ENCODE assay signal across 8 cellular contexts in genomic region chr22:20494978-20495860, GRCh38. TPM values are rescaled to one million over a fixed set of nuclear protein-coding genes. Genes with fewer than 3 reads are reported as not detected.
DNase-seq lines count a peak whose midpoint lies in the region; ATAC-seq, FAIRE-seq and TF ChIP-seq lines count a peak whose summit lies in the region.

TSS of gene KLHL22 (minus strand) at chr22:20495795. CDS start at chr22:20489211, 6,584 bp downstream.

- TF ChIP-seq POLR2A in H54 (IDR thresholded peaks at IDR 0.05; ENCODE audit: low read depth, low read length) (peak; percentile 59; the same call in 1 of the 2 replicates), uterus (IDR thresholded peaks at IDR 0.05) (no peak)

- H2AFZ ChIP-seq in Karpas-422 (ENCODE audit: low read length): peak within 1 kb of the TSS; percentile 77

- no peaks in the 10 kb centered on the region for H3K9me3 Mint-ChIP-seq in activated CD8-positive, alpha-beta memory T cell treated with anti-CD3 and anti-CD28 coated beads, Interleukin-2, amount 10 ng/mL, durations not matched to agents 7 days and 5 days (ENCODE audit: low read depth)
- no peaks in the 10 kb centered on the region for H3K9me3 Mint-ChIP-seq in naive thymus-derived CD8-positive, alpha-beta T cell

- peak within 1 kb of the TSS; percentile 78 for H3K4me2 ChIP-seq in Karpas-422 (ENCODE audit: low read depth, low read length, poor library complexity, severe bottlenecking)

- intact Hi-C loops in uterus (cut with DNase I; ENCODE audit: low total_unique reads): loop anchor here (10.0 kb wide), 1 partner anchor 60 kb away; the partner anchor contains the start of gene SCARF2

- H3K27me3 Mint-ChIP-seq in activated CD8-positive, alpha-beta memory T cell treated with anti-CD3 and anti-CD28 coated beads, Interleukin-2, amount 10 ng/mL, durations not matched to agents 7 days and 5 days: no peaks in the 10 kb centered on the region
- H3K27me3 Mint-ChIP-seq in naive thymus-derived CD8-positive, alpha-beta T cell: no peaks in the 10 kb centered on the region

- H3K9ac ChIP-seq in Karpas-422 (ENCODE audit: low read length): peak within 1 kb of the TSS; percentile 99

- CTCF ChIA-PET in activated CD8-positive, alpha-beta memory T cell treated with anti-CD3 and anti-CD28 coated beads, Interleukin-2, amount 10 ng/mL, durations not matched to agents 7 days and 5 days (lab: Charles Lee): interaction anchor here (1.0 to 2.9 kb wide), 10 partner anchors 11 to 128 kb away, joined by 3 to 13 read pairs (median 4); no protein-coding TSS in a partner anchor

- H3K4me1 Mint-ChIP-seq in activated CD8-positive, alpha-beta memory T cell treated with anti-CD3 and anti-CD28 coated beads, Interleukin-2, amount 10 ng/mL, durations not matched to agents 7 days and 5 days: peaks cover 29% of the 10 kb centered on the region
- H3K4me1 Mint-ChIP-seq in naive thymus-derived CD8-positive, alpha-beta T cell: peaks cover 36 to 61% (median 56%) of the 10 kb centered on the region in 4 donors

- peak within 1 kb of the TSS; percentile 75 for H3K27ac Mint-ChIP-seq in activated CD8-positive, alpha-beta memory T cell treated with anti-CD3 and anti-CD28 coated beads, Interleukin-2, amount 10 ng/mL, durations not matched to agents 7 days and 5 days
- peak within 1 kb of the TSS; percentile 88 to 98 (median 94) for H3K27ac Mint-ChIP-seq in naive thymus-derived CD8-positive, alpha-beta T cell

- no peak for TF ChIP-seq CTCF in uterus (IDR thresholded peaks at IDR 0.05)

- POLR2A ChIA-PET in naive thymus-derived CD8-positive, alpha-beta T cell (lab: Charles Lee): interaction anchor here (0.6 to 5.2 kb wide), 17 partner anchors 12 to 175 kb away, joined by 3 to 65 read pairs (median 4); partner anchors contain the start of genes DGCR6L and MED15

- DNase-seq in NCI-H748 (lab: John Stamatoyannopoulos, UW; ENCODE audit: unreplicated experiment) (peak; percentile 71), NCI-H748 treated with DMSO at 0.1 percent for 48 hours (lab: John Stamatoyannopoulos, UW) (no peak), H54 (ENCODE audit: insufficient read length, low spot score) (peak; percentile 44), Karpas-422 (peak; percentile 74), fibroblast of peridontal ligament (ENCODE audit: extremely low read depth) (peak; percentile 31), uterus (peak in 1 of 2 donors; percentile 34)
- DNase-seq in activated CD8-positive, alpha-beta memory T cell treated with anti-CD3 and anti-CD28 coated beads, Interleukin-2, amount 10 ng/mL, durations not matched to agents 7 days and 5 days: peak; percentile 58
- DNase-seq in naive thymus-derived CD8-positive, alpha-beta T cell: peak in 5 of 10 donors; percentile 7 to 33 (median 22)

- H3K9me2 ChIP-seq in Karpas-422 (replicated peaks; ENCODE audit: insufficient read depth, low read length): no peaks in the 10 kb centered on the region

- peak within 1 kb of the TSS; percentile 85 for H3K4me3 Mint-ChIP-seq in activated CD8-positive, alpha-beta memory T cell treated with anti-CD3 and anti-CD28 coated beads, Interleukin-2, amount 10 ng/mL, durations not matched to agents 7 days and 5 days
- peak within 1 kb of the TSS; percentile 82 to 97 (median 93) for H3K4me3 Mint-ChIP-seq in naive thymus-derived CD8-positive, alpha-beta T cell

- FAIRE-seq in H54 (lab: Jason Lieb, UNC): no peak

- peak; percentile 44 for ATAC-seq in activated CD8-positive, alpha-beta memory T cell treated with anti-CD3 and anti-CD28 coated beads, Interleukin-2, amount 10 ng/mL, durations not matched to agents 7 days and 5 days
- peak; percentile 5 to 7 for ATAC-seq in naive thymus-derived CD8-positive, alpha-beta T cell

- H3K4me3 ChIP-seq in Karpas-422 (ENCODE audit: low read length) (peak within 1 kb of the TSS; percentile 95), uterus (peak within 1 kb of the TSS; percentile 72 to 88)

- H3K27ac ChIP-seq in Karpas-422 (ENCODE audit: low read length): peak within 1 kb of the TSS; percentile 56
- H3K27ac ChIP-seq in uterus: peak within 1 kb of the TSS; percentile 93 to 98

- H3K79me2 ChIP-seq in Karpas-422 (ENCODE audit: low read length): peaks cover 49% of the 10 kb centered on the region

- no peaks in the 10 kb centered on the region for H4K20me1 ChIP-seq in Karpas-422 (ENCODE audit: insufficient read depth, low read depth, low read length)

- H3K27me3 ChIP-seq in Karpas-422 (ENCODE audit: low read length) (no peaks in the 10 kb centered on the region), uterus (no peaks in the 10 kb centered on the region)

- H3K4me1 ChIP-seq in Karpas-422 (ENCODE audit: low read length) (peaks cover 18% of the 10 kb centered on the region), uterus (peaks cover 9 to 11% of the 10 kb centered on the region in 2 donors)

- H3K36me3 ChIP-seq in Karpas-422 (ENCODE audit: insufficient read depth, low read length) (no peaks in the 10 kb centered on the region), uterus (no peaks in the 10 kb centered on the region)

- H3K9me3 ChIP-seq in Karpas-422 (ENCODE audit: low read length) (no peaks in the 10 kb centered on the region), uterus (no peaks in the 10 kb centered on the region)

- H3K36me3 Mint-ChIP-seq in activated CD8-positive, alpha-beta memory T cell treated with anti-CD3 and anti-CD28 coated beads, Interleukin-2, amount 10 ng/mL, durations not matched to agents 7 days and 5 days: peaks cover 2% of the 10 kb centered on the region
- H3K36me3 Mint-ChIP-seq in naive thymus-derived CD8-positive, alpha-beta T cell: peaks cover 0 to 4% (median 0%) of the 10 kb centered on the region in 3 donors

RNA-seq across cellular contexts. Expression of gene KLHL22, which starts in this region (rescaled TPM):
- total RNA-seq in Karpas-422 (2014; rRNA removed; shearing (Covaris generic); ENCODE audit: low replicate concordance): 9.7 and 23.7 TPM in 2 replicates
- total RNA-seq in activated CD8-positive, alpha-beta memory T cell treated with anti-CD3 and anti-CD28 coated beads, Interleukin-2, amount 10 ng/mL, durations not matched to agents 7 days and 5 days: 10 to 100 TPM; 27.5 to 31.7 TPM
- 10 to 100 TPM; 65.0 to 71.9 TPM for total RNA-seq in naive thymus-derived CD8-positive, alpha-beta T cell
- polyA plus RNA-seq in naive thymus-derived CD8-positive, alpha-beta T cell: 10 to 100 TPM; 16.1 to 25.4 (median 20.0) TPM
- 10 to 100 TPM; 14.1 to 73.8 (median 42.7) TPM for total RNA-seq in uterus
